Comparison of ENCODE assay signal across 8 cellular contexts in the genomic region with DNA sequence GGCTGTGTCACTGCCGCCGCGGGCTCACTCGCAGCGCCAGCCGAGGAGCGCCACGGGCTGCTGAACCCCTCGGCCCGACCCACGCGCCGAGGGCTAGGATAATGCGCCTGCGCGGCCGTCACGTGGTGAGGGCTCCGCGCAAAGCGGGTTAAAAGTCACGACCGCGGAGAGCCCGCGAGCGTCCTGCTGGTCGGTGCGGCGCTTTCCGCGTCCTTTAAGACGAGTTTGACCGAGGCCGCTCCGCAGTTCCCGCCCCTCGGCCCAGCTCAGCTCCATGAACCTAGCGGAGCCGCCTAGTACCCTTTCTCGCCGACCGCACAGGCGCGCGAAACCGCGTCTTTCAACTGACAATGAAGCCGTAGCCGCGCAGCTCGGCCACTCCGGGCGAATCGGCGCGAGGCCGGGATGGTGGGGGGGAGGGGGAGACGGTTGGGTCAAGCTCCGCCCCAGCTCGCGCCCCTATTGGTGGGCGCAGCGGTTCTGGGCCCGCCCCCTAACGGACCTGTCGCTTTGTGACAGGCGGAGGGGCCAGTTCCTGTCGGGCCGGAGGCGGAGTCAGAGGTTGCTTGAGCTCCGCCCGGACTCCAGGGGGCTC. TPM values are rescaled to one million over a fixed set of nuclear protein-coding genes. Genes with fewer than 3 reads are reported as not detected.
DNase-seq lines count a peak whose midpoint lies in the region; ATAC-seq, FAIRE-seq and TF ChIP-seq lines count a peak whose summit lies in the region.

No MANE protein-coding gene starts in this region.

- peaks cover 37% of the 10 kb centered on the region for H4K20me1 ChIP-seq in astrocyte (ENCODE audit: insufficient read depth, low read length)

- peak overlapping the region; percentile 94 for H3K27ac Mint-ChIP-seq in astrocyte (ENCODE audit: unreplicated experiment)

- H3K27ac ChIP-seq in astrocyte (ENCODE audit: low read depth, low read length) (peak overlapping the region; percentile 97), right cardiac atrium (ENCODE audit: low read length) (peak overlapping the region; percentile 90), uterus (peak overlapping the region; percentile 96 to 98)

- no peak for FAIRE-seq in astrocyte (lab: Jason Lieb, UNC)

- H3K27me3 ChIP-seq in astrocyte (ENCODE audit: insufficient read depth, low read length) (no peaks in the 10 kb centered on the region), right cardiac atrium (ENCODE audit: control insufficient read depth, insufficient read depth) (no peaks in the 10 kb centered on the region), uterus (no peaks in the 10 kb centered on the region)

- peaks cover 13% of the 10 kb centered on the region for H3K4me1 Mint-ChIP-seq in astrocyte (ENCODE audit: low read depth, unreplicated experiment)

- peak; percentile 86 for ATAC-seq in GM18505 (IDR thresholded peaks at IDR 0.05; ENCODE audit: unreplicated experiment)
- peak; percentile 83 for ATAC-seq in HG02973 (IDR thresholded peaks at IDR 0.05; ENCODE audit: unreplicated experiment)
- ATAC-seq in right cardiac atrium: peak; percentile 98

- H3K9me3 Mint-ChIP-seq in astrocyte (ENCODE audit: unreplicated experiment): no peaks in the 10 kb centered on the region

- peak; percentile 89 to 92 for DNase-seq in NCI-H1930 (lab: John Stamatoyannopoulos, UW)
- DNase-seq in T-helper 22 cell (ENCODE audit: low read depth): peak; percentile 97
- DNase-seq in astrocyte (ENCODE audit: low read depth): peak; percentile 95
- peak; percentile 99 to 100 (median 100) for DNase-seq in right cardiac atrium
- peak; percentile 98 for DNase-seq in pulmonary artery endothelial cell (ENCODE audit: low read depth, low spot score)
- peak; percentile 99 for DNase-seq in uterus

- WGBS in right cardiac atrium: under 1% methylated on average over 73 of the region's 73 CpGs

- H3K4me3 ChIP-seq in astrocyte (ENCODE audit: insufficient read depth, low read depth, low read length) (peak overlapping the region; percentile 75), right cardiac atrium (ENCODE audit: low read length) (peak overlapping the region; percentile 90), uterus (peak overlapping the region; percentile 80 to 100)

- intact Hi-C loops in right cardiac atrium (cut with DNase I) (no loop called here), uterus (cut with DNase I; ENCODE audit: low total_unique reads) (no loop called here)

- H3K79me2 ChIP-seq in astrocyte (ENCODE audit: insufficient read depth, low read length): peaks cover 43% of the 10 kb centered on the region

- no peaks in the 10 kb centered on the region for H3K36me3 ChIP-seq in astrocyte (ENCODE audit: insufficient read depth, low read length)
- H3K36me3 ChIP-seq in uterus: no peaks in the 10 kb centered on the region

- TF ChIP-seq POLR2A in GM18505 (IDR thresholded peaks at IDR 0.05; ENCODE audit: borderline replicate concordance, extremely low read depth, insufficient read depth, insufficient read length): peak; percentile 95
- peak; percentile 77 to 95 for TF ChIP-seq POLR2A in uterus (IDR thresholded peaks at IDR 0.05)

- peak overlapping the region; percentile 94 for H3K9ac ChIP-seq in astrocyte (ENCODE audit: low read length)

- H3K27me3 Mint-ChIP-seq in astrocyte (ENCODE audit: low read depth, unreplicated experiment): no peaks in the 10 kb centered on the region

- no peaks in the 10 kb centered on the region for H3K9me3 ChIP-seq in astrocyte (ENCODE audit: insufficient read depth, low read depth, low read length)
- H3K9me3 ChIP-seq in right cardiac atrium (ENCODE audit: control insufficient read depth, low read length): no peaks in the 10 kb centered on the region
- no peaks in the 10 kb centered on the region for H3K9me3 ChIP-seq in uterus

- no peak overlapping the region for H3K4me3 Mint-ChIP-seq in astrocyte (ENCODE audit: unreplicated experiment)

- no peaks in the 10 kb centered on the region for H3K36me3 Mint-ChIP-seq in astrocyte (ENCODE audit: low read depth, unreplicated experiment)

- peak overlapping the region; percentile 73 for H2AFZ ChIP-seq in astrocyte (ENCODE audit: low read depth, low read length)

- H3K4me2 ChIP-seq in astrocyte (ENCODE audit: low read length): peak overlapping the region; percentile 90

- H3K4me1 ChIP-seq in astrocyte (ENCODE audit: insufficient read depth, low read length) (peaks cover 7% of the 10 kb centered on the region), right cardiac atrium (ENCODE audit: control insufficient read depth, insufficient read depth, low read length) (no peaks in the 10 kb centered on the region), uterus (peaks cover 0 to 3% of the 10 kb centered on the region in 2 donors)

- TF ChIP-seq CTCF in astrocyte (IDR thresholded peaks at IDR 0.05; ENCODE audit: insufficient read depth, low read depth, low read length): no peak
- peak in 1 of 4 experiments; percentile 34 for TF ChIP-seq CTCF in uterus (IDR thresholded peaks at IDR 0.05)

RNA-seq across cellular contexts. Expression of a gene that starts 0.6 kb away (rescaled TPM):
- 156 and 164 TPM in 2 replicates for total RNA-seq in astrocyte
- 100 to 1,000 TPM in 1 of 4 donors, 10 to 100 TPM in 3; 85.3 to 118 (median 94.5) TPM for total RNA-seq in right cardiac atrium
- 44.7 TPM for polyA plus RNA-seq in right cardiac atrium
- total RNA-seq in pulmonary artery endothelial cell: 168 and 198 TPM in 2 replicates
- 100 to 1,000 TPM in 2 of 4 donors, 10 to 100 TPM in 2; 57.1 to 233 (median 96.0) TPM for total RNA-seq in uterus

Comparison
In these comparisons a context has a peak if more than half of its experiments do, and no peak if none do; other contexts are left out.
1. Peak in every context shown above with its lines: DNase-seq, ATAC-seq, H3K4me3 ChIP-seq and H3K27ac ChIP-seq.